In genomic region chr9:97803167-97804058, GRCh38 we compare ENCODE assay signal across 1 cellular context.
TF ChIP-seq lines count a peak whose summit lies in the region.

No MANE protein-coding gene starts in this region.

TF ChIP-seq in HepG2, 621 proteins besides CTCF, POLR2A, EP300 and RAD21 (continued from another document and continues in another):
- no peak; the same call in none of the 2 replicates for TF ChIP-seq ZBED4 (CRISPR knock-in tag; IDR thresholded peaks at IDR 0.05; ENCODE audit: borderline replicate concordance)
- peak; percentile 24; the same call in 1 of the 2 replicates for TF ChIP-seq TFAP4 (IDR thresholded peaks at IDR 0.05; ENCODE audit: borderline replicate concordance, low read depth)
- TF ChIP-seq ATF5 (CRISPR knock-in tag; IDR thresholded peaks at IDR 0.05; ENCODE audit: low read depth): no peak
- TF ChIP-seq SP4 (CRISPR knock-in tag; IDR thresholded peaks at IDR 0.05): peak; percentile 94
- TF ChIP-seq SALL2 (CRISPR knock-in tag; IDR thresholded peaks at IDR 0.05): peak; percentile 77
- TF ChIP-seq ZBTB7A (CRISPR knock-in tag; IDR thresholded peaks at IDR 0.05): 0 out of 2 replicates have a peak, but pooled peaks have one; percentile 22
- 0 out of 2 replicates have a peak, but pooled peaks have one; percentile 65 for TF ChIP-seq ATM (IDR thresholded peaks at IDR 0.05; ENCODE audit: borderline replicate concordance)
- TF ChIP-seq RBAK (CRISPR knock-in tag; IDR thresholded peaks at IDR 0.05): no peak
- no peak for TF ChIP-seq JUNB (CRISPR knock-in tag; IDR thresholded peaks at IDR 0.05; ENCODE audit: borderline replicate concordance)
- no peak for TF ChIP-seq PRDM15 (CRISPR knock-in tag; IDR thresholded peaks at IDR 0.05)
- 0 out of 2 replicates have a peak, but pooled peaks have one; percentile 24 for TF ChIP-seq GATA4 (IDR thresholded peaks at IDR 0.05; ENCODE audit: borderline replicate concordance, low read depth)
- 0 out of 2 replicates have a peak, but pooled peaks have one; percentile 45 for TF ChIP-seq ZNF414 (CRISPR knock-in tag; IDR thresholded peaks at IDR 0.05)
- no peak for TF ChIP-seq ZNF296 (CRISPR knock-in tag; conservative IDR thresholded peaks at IDR 0.05)
- TF ChIP-seq ZMAT5 (CRISPR knock-in tag; IDR thresholded peaks at IDR 0.05; ENCODE audit: borderline replicate concordance, low read depth): no peak
- TF ChIP-seq PHF21A (CRISPR knock-in tag; IDR thresholded peaks at IDR 0.05): 0 out of 2 replicates have a peak, but pooled peaks have one; percentile 20
- no peak for TF ChIP-seq CEBPZ (IDR thresholded peaks at IDR 0.05; ENCODE audit: low read length)
- TF ChIP-seq KLF12 (CRISPR knock-in tag; IDR thresholded peaks at IDR 0.05; ENCODE audit: borderline replicate concordance): peak; percentile 46; the same call in 1 of the 2 replicates
- peak; percentile 79 for TF ChIP-seq ZFY (CRISPR knock-in tag; IDR thresholded peaks at IDR 0.05)
- no peak for TF ChIP-seq ZNF841 (CRISPR knock-in tag; IDR thresholded peaks at IDR 0.05; ENCODE audit: borderline replicate concordance)
- TF ChIP-seq ZSCAN31 (CRISPR knock-in tag; IDR thresholded peaks at IDR 0.05; ENCODE audit: low read depth): peak; percentile 75
- TF ChIP-seq ZFP91 (CRISPR knock-in tag; IDR thresholded peaks at IDR 0.05; ENCODE audit: borderline replicate concordance): no peak; the same call in 1 of the 2 replicates
- TF ChIP-seq SP5 (CRISPR knock-in tag; IDR thresholded peaks at IDR 0.05; ENCODE audit: borderline replicate concordance, low read depth): peak; percentile 49; the same call in 1 of the 2 replicates
- peak; percentile 80; the same call in 1 of the 2 replicates for TF ChIP-seq POGK (CRISPR knock-in tag; conservative IDR thresholded peaks at IDR 0.05)
- TF ChIP-seq ZNF547 (CRISPR knock-in tag; IDR thresholded peaks at IDR 0.05): peak; percentile 89
- peak; percentile 51; the same call in 1 of the 2 replicates for TF ChIP-seq E2F5 (CRISPR knock-in tag; conservative IDR thresholded peaks at IDR 0.05)
- TF ChIP-seq ARID5B (CRISPR knock-in tag; IDR thresholded peaks at IDR 0.05): 0 out of 2 replicates have a peak, but pooled peaks have one; percentile 15
- TF ChIP-seq TEF (CRISPR knock-in tag; IDR thresholded peaks at IDR 0.05): no peak
- no peak for TF ChIP-seq ZNF382 (CRISPR knock-in tag; IDR thresholded peaks at IDR 0.05; ENCODE audit: borderline replicate concordance)
